1 cellular context compared by ENCODE assay signal in the genomic region with DNA sequence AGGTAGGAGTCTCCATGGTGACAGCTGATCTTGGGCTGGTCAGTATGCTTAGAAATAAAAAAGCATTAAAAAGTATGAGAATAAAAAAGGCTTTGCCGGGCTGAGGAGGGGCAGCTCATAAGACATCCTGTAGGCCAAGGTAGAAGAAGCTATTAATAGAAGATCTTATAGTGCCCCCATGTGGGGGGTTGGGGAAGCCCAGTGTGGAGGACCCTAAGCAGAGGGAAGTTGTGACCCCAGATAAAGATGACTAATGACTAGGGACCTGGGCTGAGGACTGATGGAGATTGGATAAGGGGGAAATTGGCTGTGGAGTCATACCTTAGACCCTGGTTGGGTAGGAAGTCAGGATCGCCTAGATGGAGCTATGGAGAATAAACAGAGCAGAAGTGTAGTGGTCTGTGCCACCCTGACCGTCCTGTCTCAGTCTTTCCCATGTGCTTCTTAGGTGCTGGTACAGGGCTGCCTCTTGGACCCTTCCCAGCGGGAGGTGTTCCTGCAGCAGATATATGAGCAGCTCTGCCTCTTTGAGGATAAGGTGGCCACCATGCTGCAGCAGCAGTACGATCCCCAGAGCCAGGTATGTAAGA.
TF ChIP-seq lines count a peak whose summit lies in the region.

No MANE protein-coding gene starts in this region.

TF ChIP-seq in SK-N-SH treated with all-trans-retinoic acid at 6 μM for 48 hours, 23 proteins besides CTCF, POLR2A, EP300 and RAD21 (continued from another document):
- TF ChIP-seq, protein P1, sequence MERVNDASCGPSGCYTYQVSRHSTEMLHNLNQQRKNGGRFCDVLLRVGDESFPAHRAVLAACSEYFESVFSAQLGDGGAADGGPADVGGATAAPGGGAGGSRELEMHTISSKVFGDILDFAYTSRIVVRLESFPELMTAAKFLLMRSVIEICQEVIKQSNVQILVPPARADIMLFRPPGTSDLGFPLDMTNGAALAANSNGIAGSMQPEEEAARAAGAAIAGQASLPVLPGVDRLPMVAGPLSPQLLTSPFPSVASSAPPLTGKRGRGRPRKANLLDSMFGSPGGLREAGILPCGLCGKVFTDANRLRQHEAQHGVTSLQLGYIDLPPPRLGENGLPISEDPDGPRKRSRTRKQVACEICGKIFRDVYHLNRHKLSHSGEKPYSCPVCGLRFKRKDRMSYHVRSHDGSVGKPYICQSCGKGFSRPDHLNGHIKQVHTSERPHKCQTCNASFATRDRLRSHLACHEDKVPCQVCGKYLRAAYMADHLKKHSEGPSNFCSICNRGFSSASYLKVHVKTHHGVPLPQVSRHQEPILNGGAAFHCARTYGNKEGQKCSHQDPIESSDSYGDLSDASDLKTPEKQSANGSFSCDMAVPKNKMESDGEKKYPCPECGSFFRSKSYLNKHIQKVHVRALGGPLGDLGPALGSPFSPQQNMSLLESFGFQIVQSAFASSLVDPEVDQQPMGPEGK (CRISPR knock-in tag; IDR thresholded peaks at IDR 0.05; ENCODE audit: borderline replicate concordance): no peak
- TF ChIP-seq, protein P2, sequence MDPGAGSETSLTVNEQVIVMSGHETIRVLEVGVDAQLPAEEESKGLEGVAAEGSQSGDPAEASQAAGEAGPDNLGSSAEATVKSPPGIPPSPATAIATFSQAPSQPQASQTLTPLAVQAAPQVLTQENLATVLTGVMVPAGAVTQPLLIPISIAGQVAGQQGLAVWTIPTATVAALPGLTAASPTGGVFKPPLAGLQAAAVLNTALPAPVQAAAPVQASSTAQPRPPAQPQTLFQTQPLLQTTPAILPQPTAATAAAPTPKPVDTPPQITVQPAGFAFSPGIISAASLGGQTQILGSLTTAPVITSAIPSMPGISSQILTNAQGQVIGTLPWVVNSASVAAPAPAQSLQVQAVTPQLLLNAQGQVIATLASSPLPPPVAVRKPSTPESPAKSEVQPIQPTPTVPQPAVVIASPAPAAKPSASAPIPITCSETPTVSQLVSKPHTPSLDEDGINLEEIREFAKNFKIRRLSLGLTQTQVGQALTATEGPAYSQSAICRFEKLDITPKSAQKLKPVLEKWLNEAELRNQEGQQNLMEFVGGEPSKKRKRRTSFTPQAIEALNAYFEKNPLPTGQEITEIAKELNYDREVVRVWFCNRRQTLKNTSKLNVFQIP (CRISPR knock-in tag; IDR thresholded peaks at IDR 0.05; ENCODE audit: borderline replicate concordance, low read depth): no peak
- TF ChIP-seq ZFP30 (CRISPR knock-in tag; IDR thresholded peaks at IDR 0.05) (no peak), ZC3H10 (CRISPR knock-in tag; IDR thresholded peaks at IDR 0.05) (no peak), ZNF8 (CRISPR knock-in tag; IDR thresholded peaks at IDR 0.05) (no peak), ZFP3 (CRISPR knock-in tag; IDR thresholded peaks at IDR 0.05) (no peak), TCF4 (CRISPR knock-in tag; IDR thresholded peaks at IDR 0.05; ENCODE audit: borderline replicate concordance) (no peak), SNAI2 (CRISPR knock-in tag; IDR thresholded peaks at IDR 0.05) (no peak), ARNTL (CRISPR knock-in tag; IDR thresholded peaks at IDR 0.05; ENCODE audit: borderline replicate concordance, low read depth) (no peak), OSR1 (CRISPR knock-in tag; IDR thresholded peaks at IDR 0.05) (no peak), PPARA (CRISPR knock-in tag; IDR thresholded peaks at IDR 0.05; ENCODE audit: borderline replicate concordance) (no peak), ESRRG (CRISPR knock-in tag; IDR thresholded peaks at IDR 0.05) (no peak), TOX (CRISPR knock-in tag; IDR thresholded peaks at IDR 0.05; ENCODE audit: borderline replicate concordance) (no peak), BACH2 (CRISPR knock-in tag; IDR thresholded peaks at IDR 0.05; ENCODE audit: borderline replicate concordance) (no peak)
- TF ChIP-seq, protein P3, sequence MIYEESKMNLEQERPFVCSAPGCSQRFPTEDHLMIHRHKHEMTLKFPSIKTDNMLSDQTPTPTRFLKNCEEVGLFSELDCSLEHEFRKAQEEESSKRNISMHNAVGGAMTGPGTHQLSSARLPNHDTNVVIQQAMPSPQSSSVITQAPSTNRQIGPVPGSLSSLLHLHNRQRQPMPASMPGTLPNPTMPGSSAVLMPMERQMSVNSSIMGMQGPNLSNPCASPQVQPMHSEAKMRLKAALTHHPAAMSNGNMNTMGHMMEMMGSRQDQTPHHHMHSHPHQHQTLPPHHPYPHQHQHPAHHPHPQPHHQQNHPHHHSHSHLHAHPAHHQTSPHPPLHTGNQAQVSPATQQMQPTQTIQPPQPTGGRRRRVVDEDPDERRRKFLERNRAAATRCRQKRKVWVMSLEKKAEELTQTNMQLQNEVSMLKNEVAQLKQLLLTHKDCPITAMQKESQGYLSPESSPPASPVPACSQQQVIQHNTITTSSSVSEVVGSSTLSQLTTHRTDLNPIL (CRISPR knock-in tag; IDR thresholded peaks at IDR 0.05; ENCODE audit: low read depth): no peak
- TF ChIP-seq, protein P4, sequence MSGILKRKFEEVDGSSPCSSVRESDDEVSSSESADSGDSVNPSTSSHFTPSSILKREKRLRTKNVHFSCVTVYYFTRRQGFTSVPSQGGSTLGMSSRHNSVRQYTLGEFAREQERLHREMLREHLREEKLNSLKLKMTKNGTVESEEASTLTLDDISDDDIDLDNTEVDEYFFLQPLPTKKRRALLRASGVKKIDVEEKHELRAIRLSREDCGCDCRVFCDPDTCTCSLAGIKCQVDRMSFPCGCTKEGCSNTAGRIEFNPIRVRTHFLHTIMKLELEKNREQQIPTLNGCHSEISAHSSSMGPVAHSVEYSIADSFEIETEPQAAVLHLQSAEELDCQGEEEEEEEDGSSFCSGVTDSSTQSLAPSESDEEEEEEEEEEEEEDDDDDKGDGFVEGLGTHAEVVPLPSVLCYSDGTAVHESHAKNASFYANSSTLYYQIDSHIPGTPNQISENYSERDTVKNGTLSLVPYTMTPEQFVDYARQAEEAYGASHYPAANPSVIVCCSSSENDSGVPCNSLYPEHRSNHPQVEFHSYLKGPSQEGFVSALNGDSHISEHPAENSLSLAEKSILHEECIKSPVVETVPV (CRISPR knock-in tag; IDR thresholded peaks at IDR 0.05): no peak
